8 cellular contexts compared by ENCODE assay signal in the genomic region with DNA sequence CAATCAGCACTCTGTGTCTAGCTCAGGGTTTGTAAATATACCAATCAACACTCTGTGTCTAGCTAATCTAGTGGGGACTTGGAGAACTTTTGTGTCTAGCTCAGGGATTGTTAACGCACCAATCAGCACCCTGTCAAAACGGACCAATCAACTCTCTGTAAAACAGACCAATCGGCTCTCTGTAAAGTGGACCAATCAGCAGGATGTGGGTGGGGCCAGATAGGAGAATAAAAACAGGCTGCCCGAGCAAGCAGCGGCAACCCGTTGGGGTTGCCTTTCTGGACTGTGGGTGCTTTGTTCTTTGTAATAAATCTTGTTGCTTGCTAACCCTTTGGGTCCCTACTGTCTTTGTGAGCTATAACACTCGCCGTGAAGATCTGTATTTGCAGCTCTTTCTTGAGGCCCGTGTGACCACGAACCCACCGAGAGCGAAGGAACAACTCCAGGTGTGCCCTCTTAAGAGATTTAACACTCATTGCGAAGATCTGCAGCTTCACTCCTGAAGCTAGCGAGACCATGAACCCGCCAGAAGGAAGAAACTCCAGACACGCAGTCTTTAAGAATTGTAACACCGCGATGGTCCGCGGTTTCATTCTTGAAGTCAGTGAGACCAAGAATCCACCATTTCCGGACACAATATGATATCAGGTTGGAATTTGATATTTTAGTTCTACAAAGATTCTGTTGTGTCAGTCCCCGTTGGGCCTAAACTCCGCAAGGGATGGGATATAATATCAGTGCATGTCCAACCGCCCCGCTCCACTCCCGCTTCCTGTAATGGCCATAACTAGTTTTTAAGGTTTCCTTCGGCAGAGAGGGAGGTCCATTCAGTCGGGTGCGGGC. TPM values are rescaled to one million over a fixed set of nuclear protein-coding genes. Genes with fewer than 3 reads are reported as not detected.
A peak's percentile ranks its signal among the peaks of the same experiment; 100 is the strongest.
DNase-seq lines count a peak whose midpoint lies in the region; ATAC-seq and TF ChIP-seq lines count a peak whose summit lies in the region.

No MANE protein-coding gene starts in this region.

- no peaks in the 10 kb centered on the region for H3K36me3 ChIP-seq in body of pancreas (replicated peaks in 1 of 2; ENCODE audit: insufficient read depth in 1 of 2, low read depth in 2 of 2)
- H3K36me3 ChIP-seq in upper lobe of left lung: no peaks in the 10 kb centered on the region

- peak overlapping the region; percentile 93 for H3K27ac Mint-ChIP-seq in activated naive CD4-positive, alpha-beta T cell treated with anti-CD3 and anti-CD28 coated beads, Interleukin-2, amount 50 U/mL, for 24 hours

- WGBS in body of pancreas, 2 donors: 84 to 85% methylated on average over 29 of the region's 29 CpGs
- 89 to 90% methylated on average over 29 of the region's 29 CpGs for WGBS in upper lobe of left lung, 2 donors

- H3K27me3 Mint-ChIP-seq in activated naive CD4-positive, alpha-beta T cell treated with anti-CD3 and anti-CD28 coated beads, Interleukin-2, amount 50 U/mL, for 24 hours: no peaks in the 10 kb centered on the region

- peak overlapping the region in 3 of 4 donors; percentile 59 to 79 (median 74) for H3K27ac ChIP-seq in body of pancreas
- H3K27ac ChIP-seq in upper lobe of left lung: peak overlapping the region in 3 of 4 donors; percentile 84 to 93 (median 86)

- H3K4me3 ChIP-seq in body of pancreas (no peak overlapping the region), mononuclear cell (ENCODE audit: low read length) (peak overlapping the region; percentile 88), upper lobe of left lung (peak overlapping the region; percentile 29 to 84 (median 74))

- DNase-seq in activated naive CD4-positive, alpha-beta T cell treated with Interleukin-2 at 50 U/mL for 16 hours: no peak
- no peak for DNase-seq in body of pancreas
- DNase-seq in upper lobe of left lung: no peak
- no peak for DNase-seq in cerebellum (ENCODE audit: low spot score)
- DNase-seq in AG20443 (ENCODE audit: low spot score): no peak
- DNase-seq in NCI-H446 treated with DMSO at 0.1 percent for 48 hours (lab: John Stamatoyannopoulos, UW): no peak

- H3K27me3 ChIP-seq in body of pancreas (no peaks in the 10 kb centered on the region), mononuclear cell (ENCODE audit: insufficient read depth, low read length) (no peaks in the 10 kb centered on the region), upper lobe of left lung (no peaks in the 10 kb centered on the region)

- no peaks in the 10 kb centered on the region for H3K9me3 ChIP-seq in body of pancreas
- H3K9me3 ChIP-seq in mononuclear cell (ENCODE audit: low read depth, low read length): no peaks in the 10 kb centered on the region
- no peaks in the 10 kb centered on the region for H3K9me3 ChIP-seq in upper lobe of left lung

- H3K4me1 Mint-ChIP-seq in activated naive CD4-positive, alpha-beta T cell treated with anti-CD3 and anti-CD28 coated beads, Interleukin-2, amount 50 U/mL, for 24 hours: peaks cover 38% of the 10 kb centered on the region

- no peak for TF ChIP-seq EP300 in upper lobe of left lung (IDR thresholded peaks at IDR 0.05)

- peaks cover 4% of the 10 kb centered on the region for H3K36me3 Mint-ChIP-seq in activated naive CD4-positive, alpha-beta T cell treated with anti-CD3 and anti-CD28 coated beads, Interleukin-2, amount 50 U/mL, for 24 hours

- H3K9me3 Mint-ChIP-seq in activated naive CD4-positive, alpha-beta T cell treated with anti-CD3 and anti-CD28 coated beads, Interleukin-2, amount 50 U/mL, for 24 hours: no peaks in the 10 kb centered on the region

- H3K4me1 ChIP-seq in body of pancreas (peaks cover 12% of the 10 kb centered on the region), mononuclear cell (ENCODE audit: insufficient read depth, low read length) (peaks cover 22% of the 10 kb centered on the region), upper lobe of left lung (peaks cover 9 to 20% (median 13%) of the 10 kb centered on the region in 4 donors)

- no peak for TF ChIP-seq CTCF in body of pancreas (IDR thresholded peaks at IDR 0.05)
- TF ChIP-seq CTCF in upper lobe of left lung (IDR thresholded peaks at IDR 0.05): no peak

- intact Hi-C loops in body of pancreas (cut with DNase I): no loop called here

- H3K4me3 Mint-ChIP-seq in activated naive CD4-positive, alpha-beta T cell treated with anti-CD3 and anti-CD28 coated beads, Interleukin-2, amount 50 U/mL, for 24 hours: peak overlapping the region; percentile 92

- no peak for TF ChIP-seq POLR2A in body of pancreas (IDR thresholded peaks at IDR 0.05)
- TF ChIP-seq POLR2A in upper lobe of left lung (IDR thresholded peaks at IDR 0.05): no peak

- ATAC-seq in body of pancreas (no peak), upper lobe of left lung (ENCODE audit: low FRiP score in 2 of 2) (no peak)

RNA-seq across cellular contexts. Expression of gene TRMT10B, which starts 0.7 kb away (rescaled TPM):
- total RNA-seq in body of pancreas: 1 to 10 TPM; 2.6 to 6.7 TPM
- total RNA-seq in mononuclear cell: 3.0 TPM
- 10 to 100 TPM in 2 of 6 donors, 1 to 10 TPM in 4; 3.8 to 18.9 (median 8.3) TPM for total RNA-seq in upper lobe of left lung
- total RNA-seq in cerebellum: 5.1 TPM

RNA-seq across cellular contexts. Expression of gene EXOSC3, which starts 32.0 kb away (rescaled TPM):
- total RNA-seq in body of pancreas (10 to 100 TPM; 33.2 to 47.8 TPM), mononuclear cell (81.1 TPM), upper lobe of left lung (10 to 100 TPM in 5 of 6 donors, 1 to 10 TPM in 1; 8.0 to 49.8 (median 35.1) TPM), cerebellum (81.1 TPM)

RNA-seq across cellular contexts. Expression of gene DCAF10, which starts 47.7 kb away (rescaled TPM):
- 10 to 100 TPM; 12.7 to 14.5 TPM for total RNA-seq in body of pancreas
- 8.8 TPM for total RNA-seq in mononuclear cell
- total RNA-seq in upper lobe of left lung: 10 to 100 TPM; 19.0 to 42.7 (median 25.1) TPM
- 28.2 TPM for total RNA-seq in cerebellum

Comparison
In these comparisons a context has a peak if more than half of its experiments do, and no peak if none do; other contexts are left out.
1. H3K4me3 ChIP-seq: peak in mononuclear cell (single experiment) and upper lobe of left lung (4 of 4); none in body of pancreas (0 of 2).